9 cellular contexts compared by ENCODE assay signal in the genomic region with DNA sequence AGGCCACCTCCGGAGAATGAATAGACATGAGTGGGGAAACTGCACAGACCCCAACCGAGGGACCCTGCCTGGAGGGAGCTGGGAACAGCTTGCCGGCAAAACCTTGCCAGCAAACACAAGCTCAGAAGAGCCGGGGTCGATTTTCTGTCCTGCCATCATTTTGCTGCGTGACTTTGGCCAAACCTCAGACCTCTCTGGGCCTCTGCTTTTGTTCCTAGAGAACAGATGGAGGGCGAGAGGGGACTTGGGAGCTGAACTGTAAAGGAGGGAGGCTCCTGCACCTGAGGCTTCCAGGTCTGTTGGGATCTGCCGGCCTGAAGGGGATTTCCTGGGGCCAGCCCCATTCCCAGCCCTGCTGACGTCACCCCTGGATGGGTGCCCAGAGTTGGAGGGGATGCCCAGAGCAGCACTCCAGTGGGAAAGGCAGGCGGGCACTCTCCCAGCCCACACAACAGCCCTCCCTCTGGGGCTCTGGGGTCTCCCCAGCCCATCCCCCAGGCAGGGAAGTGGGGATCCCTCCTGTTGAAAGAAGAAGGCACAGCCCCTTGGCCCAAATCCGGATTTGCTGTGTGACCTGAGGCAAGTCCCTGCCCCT. TPM values are rescaled to one million over a fixed set of nuclear protein-coding genes. Genes with fewer than 3 reads are reported as not detected.
DNase-seq lines count a peak whose midpoint lies in the region; ATAC-seq and TF ChIP-seq lines count a peak whose summit lies in the region.
"Had no signal": no experiment of that assay in that cellular context is flagged by ENCODE, and none has a peak within 500 bp of the region (broad histone marks: within the 10 kb centered on the region; RNA-seq: fewer than 3 reads in every experiment).

No MANE protein-coding gene starts in this region.

- 39% methylated on average over 9 of the region's 11 CpGs for WGBS in mammary epithelial cell (ENCODE audit: low coverage, missing lambda C conversion rate)
- WGBS in lung, 2 donors: 40 to 71% methylated on average over 11 of the region's 11 CpGs

- H3K79me2 ChIP-seq in mammary epithelial cell (ENCODE audit: insufficient read depth, low read length): no peaks in the 10 kb centered on the region

- H3K4me3 ChIP-seq in mammary epithelial cell (replicated peaks in 1 of 3; ENCODE audit: insufficient read depth in 1 of 3, low read depth in 2 of 3, low read length in 3 of 3): peak overlapping the region in 1 of 3 experiments; percentile 27
- H3K4me3 ChIP-seq in lung: no peak overlapping the region

- TSS peak; percentile 57 for BruUV-seq in mammary epithelial cell (replicated peaks; lab: Mats Ljungman, UMichigan)

- dilution Hi-C loops in mammary epithelial cell (cut with HindIII; ENCODE audit: low sequenced_read_pairs): no loop called here

- peak overlapping the region; percentile 73 for H3K9ac ChIP-seq in mammary epithelial cell (ENCODE audit: insufficient read depth, low read length)
- H3K9ac ChIP-seq: KMS-11 had no signal

- DNase-seq in A172 (ENCODE audit: low spot score): peak; percentile 88
- peak; percentile 68 for DNase-seq in NCI-H1092 treated with DMSO at 0.1 percent for 48 hours (lab: John Stamatoyannopoulos, UW)
- DNase-seq in mammary epithelial cell: peak; percentile 94
- peak; percentile 82 for DNase-seq in lung (ENCODE audit: low spot score)
- DNase-seq in NCI-H526 treated with DMSO at 0.1 percent for 48 hours (lab: John Stamatoyannopoulos, UW): no peak

- H3K4me1 ChIP-seq in mammary epithelial cell (ENCODE audit: insufficient read depth, low read length) (peaks cover 35% of the 10 kb centered on the region), lung (ENCODE audit: control insufficient read depth in 2 of 2, insufficient read depth in 2 of 2, low read length in 2 of 2) (peaks cover 8 to 16% of the 10 kb centered on the region in 2 donors)

- intact Hi-C loops in mammary epithelial cell (cut with micrococcal nuclease): loop anchor here (2.0 kb wide), 1 partner anchor 41 kb away; a partner anchor contains a TSS

- H3K27me3 ChIP-seq in mammary epithelial cell (ENCODE audit: insufficient read depth, low read length): no peaks in the 10 kb centered on the region
- H3K27me3 ChIP-seq in lung (ENCODE audit: control insufficient read depth, insufficient read depth): no peaks in the 10 kb centered on the region

- no peak for ATAC-seq in lung (ENCODE audit: insufficient read depth, low FRiP score)
- no peak for ATAC-seq in GM21723 (IDR thresholded peaks at IDR 0.05; ENCODE audit: unreplicated experiment)
- no peak for ATAC-seq in GM18909 (IDR thresholded peaks at IDR 0.05; ENCODE audit: poor library complexity, unreplicated experiment)
- ATAC-seq in HG03135 (IDR thresholded peaks at IDR 0.05; ENCODE audit: unreplicated experiment): no peak

- no peaks in the 10 kb centered on the region for H3K36me3 ChIP-seq in mammary epithelial cell (ENCODE audit: insufficient read depth, low read length)
- H3K36me3 ChIP-seq in lung (ENCODE audit: control insufficient read depth in 2 of 2, insufficient read depth in 2 of 2, low read length in 2 of 2): no peaks in the 10 kb centered on the region

- no peaks in the 10 kb centered on the region for H4K20me1 ChIP-seq in mammary epithelial cell (ENCODE audit: insufficient read depth, low read length)

- in situ Hi-C loops in mammary epithelial cell (cut with MboI; ENCODE audit: low sequenced_read_pairs in 2 of 2): no loop called here

- no peak for TF ChIP-seq CTCF in mammary epithelial cell (conservative IDR thresholded peaks at IDR 0.05 in 1 of 2, IDR thresholded peaks at IDR 0.05 in 1 of 2; ENCODE audit: extremely low read depth in 1 of 2, insufficient read depth in 1 of 2, low read depth in 1 of 2, low read length in 2 of 2)
- TF ChIP-seq CTCF in lung (IDR thresholded peaks at IDR 0.05; ENCODE audit: control extremely low read depth, extremely low read depth): no peak

- peak overlapping the region; percentile 49 for H2AFZ ChIP-seq in mammary epithelial cell (ENCODE audit: low read depth, low read length)

- CTCF ChIA-PET in mammary epithelial cell (lab: Charles Lee; ENCODE audit: low non-redundant PET): no interaction called here

- H3K9me3 ChIP-seq in mammary epithelial cell (replicated peaks; ENCODE audit: insufficient read depth, low read length) (no peaks in the 10 kb centered on the region), lung (ENCODE audit: control insufficient read depth in 2 of 2, insufficient read depth in 1 of 2, low read length in 1 of 2) (no peaks in the 10 kb centered on the region)

- peak overlapping the region; percentile 86 for H3K27ac ChIP-seq in mammary epithelial cell (ENCODE audit: insufficient read depth, low read depth, low read length)
- H3K27ac ChIP-seq in lung (ENCODE audit: low read depth in 1 of 2, low read length in 1 of 2): peak overlapping the region; percentile 26 to 58
- H3K27ac ChIP-seq: KMS-11 had no signal

- H3K4me2 ChIP-seq in mammary epithelial cell (ENCODE audit: insufficient read depth, low read depth, low read length): peak overlapping the region; percentile 64
- H3K4me2 ChIP-seq: KMS-11 had no signal

RNA-seq across cellular contexts. Expression of a gene that starts 40.4 kb away (rescaled TPM):
- 7.2 and 9.0 TPM in 2 replicates for total RNA-seq in A172 (2014; rRNA removed; shearing (Covaris generic))
- 1 to 10 TPM; 1.3 to 5.3 TPM for total RNA-seq in mammary epithelial cell
- 2.6 TPM for polyA plus RNA-seq in mammary epithelial cell
- 23.9 TPM for polyA minus RNA-seq in mammary epithelial cell
- 100 to 1,000 TPM in 1 of 2 donors, 10 to 100 TPM in 1; 10.3 to 111 TPM for total RNA-seq in lung
- polyA plus RNA-seq in lung: 10 to 100 TPM; 41.0 to 43.8 TPM
